ENCODE assay signal across 1 cellular context in the genomic region with DNA sequence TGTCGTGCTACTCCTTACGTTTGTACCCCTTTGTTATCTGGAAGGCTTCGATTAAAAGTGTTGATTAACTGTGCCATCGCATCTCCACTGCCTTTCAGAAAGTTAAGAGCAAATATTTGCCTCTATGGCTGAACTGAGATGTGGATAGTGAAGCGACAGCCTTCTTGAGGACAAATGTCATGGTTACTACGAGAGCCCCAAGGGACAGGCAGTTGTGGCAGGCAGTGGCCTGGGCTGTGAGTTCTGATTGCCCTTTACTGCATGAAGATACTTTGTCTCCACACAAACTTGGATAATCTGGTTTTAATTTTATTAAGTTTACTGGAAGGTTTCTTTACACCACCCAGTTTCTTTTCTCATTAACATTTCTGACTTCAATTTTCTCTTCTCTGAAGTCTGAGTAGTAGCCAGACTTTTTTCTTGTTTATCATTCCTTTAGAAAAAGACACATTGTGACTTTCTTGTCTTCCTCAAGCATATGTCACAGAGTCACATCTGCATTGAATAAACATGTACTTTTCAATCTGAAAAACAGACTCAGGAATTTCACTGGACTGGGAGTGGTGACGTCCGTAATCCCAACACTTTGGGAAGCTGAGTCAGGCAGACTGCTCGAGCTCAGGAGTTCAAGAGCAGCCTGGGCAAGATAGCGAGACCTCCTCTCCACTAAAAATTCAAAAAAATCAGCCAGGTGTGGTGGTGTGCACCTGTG.
TF ChIP-seq lines count a peak whose summit lies in the region.

No MANE protein-coding gene starts in this region.

TF ChIP-seq in IMR-90, 13 proteins besides CTCF, POLR2A, EP300 and RAD21 (continued from another document):
- TF ChIP-seq FOS (IDR thresholded peaks at IDR 0.05; ENCODE audit: low read depth, low read length): no peak
- TF ChIP-seq NFE2L2 (IDR thresholded peaks at IDR 0.05; ENCODE audit: low read depth, low read length): no peak
- TF ChIP-seq CHD1 (IDR thresholded peaks at IDR 0.05; ENCODE audit: low read depth, low read length): no peak
- TF ChIP-seq, protein P1, sequence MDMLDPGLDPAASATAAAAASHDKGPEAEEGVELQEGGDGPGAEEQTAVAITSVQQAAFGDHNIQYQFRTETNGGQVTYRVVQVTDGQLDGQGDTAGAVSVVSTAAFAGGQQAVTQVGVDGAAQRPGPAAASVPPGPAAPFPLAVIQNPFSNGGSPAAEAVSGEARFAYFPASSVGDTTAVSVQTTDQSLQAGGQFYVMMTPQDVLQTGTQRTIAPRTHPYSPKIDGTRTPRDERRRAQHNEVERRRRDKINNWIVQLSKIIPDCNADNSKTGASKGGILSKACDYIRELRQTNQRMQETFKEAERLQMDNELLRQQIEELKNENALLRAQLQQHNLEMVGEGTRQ (IDR thresholded peaks at IDR 0.05; ENCODE audit: low read depth, low read length): no peak
TF ChIP-seq in IMR-90: peak in this region for 0.
